Comparison of ENCODE assay signal across 20 cellular contexts in genomic region chr11:16958833-16959232, GRCh38. TPM values are rescaled to one million over a fixed set of nuclear protein-coding genes. Genes with fewer than 3 reads are reported as not detected.
DNase-seq lines count a peak whose midpoint lies in the region; ATAC-seq and TF ChIP-seq lines count a peak whose summit lies in the region.
"Had no signal": no experiment of that assay in that cellular context is flagged by ENCODE, and none has a peak within 500 bp of the region (broad histone marks: within the 10 kb centered on the region; RNA-seq: fewer than 3 reads in every experiment).

No MANE protein-coding gene starts in this region.

- no peaks in the 10 kb centered on the region for H3K27me3 ChIP-seq in osteoblast (ENCODE audit: insufficient read depth, low read length)
- H3K27me3 ChIP-seq: hepatocyte, upper lobe of right lung had no signal

- DNase-seq in activated CD4-positive, alpha-beta T cell treated with anti-CD3 and anti-CD28 coated beads, Interleukin-2, amount 10 ng/mL, durations not matched to agents 7 days and 5 days: no peak
- DNase-seq in activated CD4-positive, alpha-beta T cell treated with anti-CD3 and anti-CD28 coated beads for 4 hours: no peak
- peak; percentile 71 for DNase-seq in NCI-H2029 treated with DMSO at 0.1 percent for 48 hours (lab: John Stamatoyannopoulos, UW)
- peak; percentile 13 for DNase-seq in ecto neural progenitor cell (ENCODE audit: low spot score)
- no peak for DNase-seq in HK-2 (ENCODE audit: unreplicated experiment)
- no peak for DNase-seq in osteoblast (ENCODE audit: insufficient read length, low spot score, missing footprints)
- DNase-seq in coronary artery (ENCODE audit: low spot score): no peak
- DNase-seq: activated CD4-positive, CD25-positive, alpha-beta regulatory T cell; activated naive CD4-positive, alpha-beta T cell treated with Interleukin-2 at 50 U/mL for 16 hours; CD8-positive, alpha-beta memory T cell; dermis blood vessel endothelial cell; HCEC 1CT; posterior cingulate gyrus; SHP77 treated with DMSO at 0.1 percent for 48 hours; stimulated activated naive CD4-positive, alpha-beta T cell; upper lobe of right lung had no signal

- H2AFZ ChIP-seq in osteoblast (ENCODE audit: low read length): no peak overlapping the region
- H2AFZ ChIP-seq: hepatocyte had no signal

- no peaks in the 10 kb centered on the region for H3K9me3 ChIP-seq in osteoblast (ENCODE audit: low read depth, low read length)
- H3K9me3 ChIP-seq: upper lobe of right lung had no signal

- no peak for TF ChIP-seq CTCF in osteoblast (IDR thresholded peaks at IDR 0.05; ENCODE audit: extremely low read depth, low read depth, low read length)
- TF ChIP-seq CTCF in coronary artery (IDR thresholded peaks at IDR 0.05): no peak

- H3K27ac Mint-ChIP-seq in activated CD4-positive, alpha-beta T cell treated with anti-CD3 and anti-CD28 coated beads, Interleukin-2, amount 10 ng/mL, durations not matched to agents 7 days and 5 days: peak overlapping the region; percentile 41
- no peak overlapping the region for H3K27ac Mint-ChIP-seq in stimulated activated memory B cell treated with anti-CD40 and anti-IgM and Interleukin-4, amounts not matched to agents 10 μg/mL and 1 μg/mL and 100 μg/mL, for 72 hours
- H3K27ac Mint-ChIP-seq: T-helper 1 cell treated with Interleukin-12 subunit alpha and Interleukin-12 subunit beta and Interleukin-4 antibody, amounts not matched to agents 30 μg/mL and 1 μg/mL, for 36 hours had no signal

- no peaks in the 10 kb centered on the region for H3K79me2 ChIP-seq in osteoblast (ENCODE audit: insufficient read depth, low read length)

- no peaks in the 10 kb centered on the region for H3K9me3 Mint-ChIP-seq in activated CD4-positive, alpha-beta T cell treated with anti-CD3 and anti-CD28 coated beads, Interleukin-2, amount 10 ng/mL, durations not matched to agents 7 days and 5 days
- H3K9me3 Mint-ChIP-seq in stimulated activated memory B cell treated with anti-CD40 and anti-IgM and Interleukin-4, amounts not matched to agents 10 μg/mL and 1 μg/mL and 100 μg/mL, for 72 hours: no peaks in the 10 kb centered on the region
- H3K9me3 Mint-ChIP-seq: brain; CD8-positive, alpha-beta memory T cell; T-helper 1 cell treated with Interleukin-12 subunit alpha and Interleukin-12 subunit beta and Interleukin-4 antibody, amounts not matched to agents 30 μg/mL and 1 μg/mL, for 36 hours had no signal

- H3K4me1 ChIP-seq in osteoblast (ENCODE audit: insufficient read depth, low read length): no peaks in the 10 kb centered on the region

- H3K36me3 ChIP-seq in osteoblast (ENCODE audit: insufficient read depth, low read length): no peaks in the 10 kb centered on the region
- H3K36me3 ChIP-seq: upper lobe of right lung had no signal

- no peak overlapping the region for H3K27ac ChIP-seq in osteoblast (ENCODE audit: low read depth, low read length)
- H3K27ac ChIP-seq in coronary artery: no peak overlapping the region
- H3K27ac ChIP-seq: upper lobe of right lung had no signal

- no peak overlapping the region for H3K4me2 ChIP-seq in osteoblast (ENCODE audit: insufficient read depth, low read length)
- H3K4me2 ChIP-seq: hepatocyte had no signal

- no peaks in the 10 kb centered on the region for H3K36me3 Mint-ChIP-seq in activated CD4-positive, alpha-beta T cell treated with anti-CD3 and anti-CD28 coated beads, Interleukin-2, amount 10 ng/mL, durations not matched to agents 7 days and 5 days (ENCODE audit: low read depth)
- no peaks in the 10 kb centered on the region for H3K36me3 Mint-ChIP-seq in stimulated activated memory B cell treated with anti-CD40 and anti-IgM and Interleukin-4, amounts not matched to agents 10 μg/mL and 1 μg/mL and 100 μg/mL, for 72 hours
- H3K36me3 Mint-ChIP-seq: brain; CD8-positive, alpha-beta memory T cell had no signal

- peaks cover 27% of the 10 kb centered on the region for H3K4me1 Mint-ChIP-seq in activated CD4-positive, alpha-beta T cell treated with anti-CD3 and anti-CD28 coated beads, Interleukin-2, amount 10 ng/mL, durations not matched to agents 7 days and 5 days
- H3K4me1 Mint-ChIP-seq in stimulated activated memory B cell treated with anti-CD40 and anti-IgM and Interleukin-4, amounts not matched to agents 10 μg/mL and 1 μg/mL and 100 μg/mL, for 72 hours: no peaks in the 10 kb centered on the region

- no peaks in the 10 kb centered on the region for H3K27me3 Mint-ChIP-seq in activated CD4-positive, alpha-beta T cell treated with anti-CD3 and anti-CD28 coated beads, Interleukin-2, amount 10 ng/mL, durations not matched to agents 7 days and 5 days
- H3K27me3 Mint-ChIP-seq in stimulated activated memory B cell treated with anti-CD40 and anti-IgM and Interleukin-4, amounts not matched to agents 10 μg/mL and 1 μg/mL and 100 μg/mL, for 72 hours: no peaks in the 10 kb centered on the region
- H3K27me3 Mint-ChIP-seq: brain; CD8-positive, alpha-beta memory T cell had no signal

- POLR2A ChIA-PET in activated CD4-positive, alpha-beta T cell treated with anti-CD3 and anti-CD28 coated beads, Interleukin-2, amount 10 ng/mL, durations not matched to agents 7 days and 5 days (lab: Charles Lee): no interaction called here

- H3K4me3 Mint-ChIP-seq in activated CD4-positive, alpha-beta T cell treated with anti-CD3 and anti-CD28 coated beads, Interleukin-2, amount 10 ng/mL, durations not matched to agents 7 days and 5 days: no peak overlapping the region
- H3K4me3 Mint-ChIP-seq in stimulated activated memory B cell treated with anti-CD40 and anti-IgM and Interleukin-4, amounts not matched to agents 10 μg/mL and 1 μg/mL and 100 μg/mL, for 72 hours: no peak overlapping the region
- H3K4me3 Mint-ChIP-seq: brain; T-helper 1 cell treated with Interleukin-12 subunit alpha and Interleukin-12 subunit beta and Interleukin-4 antibody, amounts not matched to agents 30 μg/mL and 1 μg/mL, for 36 hours had no signal

- H3K4me3 ChIP-seq in osteoblast (ENCODE audit: insufficient read depth, low read length) (no peak overlapping the region), coronary artery (no peak overlapping the region)
- H3K4me3 ChIP-seq: hepatocyte, upper lobe of right lung had no signal

- ATAC-seq in stimulated activated memory B cell treated with anti-CD40 and anti-IgM and Interleukin-4, amounts not matched to agents 10 μg/mL and 1 μg/mL and 100 μg/mL, for 72 hours: peak; percentile 44
- ATAC-seq: upper lobe of right lung had no signal

- CTCF ChIA-PET in activated CD4-positive, alpha-beta T cell treated with anti-CD3 and anti-CD28 coated beads, Interleukin-2, amount 10 ng/mL, durations not matched to agents 7 days and 5 days (lab: Charles Lee): no interaction called here

- H4K20me1 ChIP-seq in osteoblast (ENCODE audit: insufficient read depth, low read length): no peaks in the 10 kb centered on the region

RNA-seq across cellular contexts. Expression of gene PLEKHA7, which starts 55.4 kb away (rescaled TPM):
- 1 to 10 TPM; 3.4 to 3.5 TPM for total RNA-seq in activated CD4-positive, alpha-beta T cell treated with anti-CD3 and anti-CD28 coated beads, Interleukin-2, amount 10 ng/mL, durations not matched to agents 7 days and 5 days
- 0.29 and 1.1 TPM in 2 replicates for total RNA-seq in osteoblast

Comparison
In these comparisons a context has a peak if more than half of its experiments do, and no peak if none do; other contexts are left out.
1. DNase-seq: peak in NCI-H2029 treated with DMSO at 0.1 percent for 48 hours (single experiment) and ecto neural progenitor cell (single experiment); none in activated CD4-positive, alpha-beta T cell treated with anti-CD3 and anti-CD28 coated beads, Interleukin-2, amount 10 ng/mL, durations not matched to agents 7 days and 5 days (single experiment), activated CD4-positive, alpha-beta T cell treated with anti-CD3 and anti-CD28 coated beads for 4 hours (0 of 2), HK-2 (single experiment), osteoblast (single experiment) and coronary artery (single experiment).